ENCODE assay signal across 14 cellular contexts in the genomic region with DNA sequence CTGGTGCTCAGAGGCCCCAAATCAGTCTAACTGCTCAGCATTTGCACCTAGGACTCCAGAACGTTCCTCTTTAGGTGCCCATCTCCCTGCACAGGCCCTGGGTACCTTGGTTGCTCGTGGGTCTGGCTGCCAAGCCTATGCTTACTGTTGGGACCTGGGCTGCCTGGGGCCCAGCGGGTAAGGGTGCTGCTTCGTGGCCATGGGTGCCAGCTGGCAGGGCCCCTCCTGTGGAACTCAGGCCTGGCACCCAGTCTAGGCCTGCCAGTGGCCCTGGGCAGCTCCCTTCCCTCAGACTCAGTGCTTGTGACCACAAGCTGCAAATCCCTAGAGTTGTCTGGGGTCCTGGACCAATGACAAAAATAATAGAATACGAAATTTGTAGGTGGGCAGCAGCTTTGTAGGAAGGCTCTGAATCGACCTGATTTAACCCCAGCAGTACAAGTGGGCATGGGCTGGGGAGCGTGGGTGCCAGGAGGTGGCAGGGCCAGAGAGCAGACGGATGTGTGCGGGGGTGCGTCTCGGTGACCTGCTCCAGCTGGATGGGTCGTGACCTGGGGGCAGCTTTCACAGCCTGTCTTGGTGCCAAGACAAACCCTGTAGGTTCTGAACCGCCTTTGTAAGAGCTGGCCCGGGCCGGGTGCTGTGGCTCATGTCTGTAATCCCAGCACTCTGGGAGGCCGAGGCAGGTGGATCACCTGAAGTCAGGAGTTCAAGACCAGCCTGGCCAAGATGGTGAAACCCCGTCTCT.
"Had no signal": no experiment of that assay in that cellular context is flagged by ENCODE, and none has a peak within 500 bp of the region (broad histone marks: within the 10 kb centered on the region; RNA-seq: fewer than 3 reads in every experiment).

No MANE protein-coding gene starts in this region.

- H3K27ac Mint-ChIP-seq: WTC11 had no signal

- ATAC-seq: activated T-helper 17 cell treated with anti-CD3 and anti-CD28 coated beads, Interleukin-2, amount 50 U/mL, for 72 hours; lower lobe of right lung; WTC11 had no signal

- H3K4me1 ChIP-seq: tibial nerve, vagina had no signal

- H3K4me3 Mint-ChIP-seq: activated naive CD4-positive, alpha-beta T cell treated with anti-CD3 and anti-CD28 coated beads for 36 hours; activated T-helper 17 cell treated with anti-CD3 and anti-CD28 coated beads, Interleukin-2, amount 50 U/mL, for 72 hours; WTC11 had no signal

- H3K9me3 ChIP-seq: esophagus muscularis mucosa, lower lobe of right lung, ovary, tibial nerve, vagina had no signal

- H3K9me3 Mint-ChIP-seq: activated naive CD4-positive, alpha-beta T cell treated with anti-CD3 and anti-CD28 coated beads for 36 hours; activated T-helper 17 cell treated with anti-CD3 and anti-CD28 coated beads, Interleukin-2, amount 50 U/mL, for 72 hours; WTC11 had no signal

- H3K27ac ChIP-seq: cardiac muscle cell, esophagus muscularis mucosa, lower lobe of right lung, ovary, tibial nerve, vagina had no signal

- H3K4me1 Mint-ChIP-seq: WTC11 had no signal

- H3K27me3 Mint-ChIP-seq: activated T-helper 17 cell treated with anti-CD3 and anti-CD28 coated beads, Interleukin-2, amount 50 U/mL, for 72 hours had no signal

- DNase-seq: activated CD4-positive, alpha-beta T cell treated with anti-CD3 and anti-CD28 coated beads, Interleukin-2, amount 50 U/mL, for 1 hour; activated naive CD4-positive, alpha-beta T cell treated with anti-CD3 and anti-CD28 coated beads for 36 hours; hippocampal formation; kidney glomerular epithelial cell; lower lobe of right lung; ovary; stimulated activated CD4-positive, alpha-beta T cell treated with anti-CD3 and anti-CD28 coated beads, Interleukin-12 subunit alpha, Interleukin-12 subunit beta, amount 100 ng/mL, for 4 hours; stimulated activated CD4-positive, alpha-beta T cell treated with anti-CD3 and anti-CD28 coated beads, Interleukin-2, amount 100 ng/mL, for 24 hours had no signal

- H3K4me3 ChIP-seq: cardiac muscle cell, esophagus muscularis mucosa, lower lobe of right lung, ovary, tibial nerve, vagina had no signal

- H3K27me3 ChIP-seq: cardiac muscle cell, esophagus muscularis mucosa, ovary, tibial nerve, vagina had no signal

- H3K36me3 ChIP-seq: cardiac muscle cell, ovary had no signal

- H3K36me3 Mint-ChIP-seq: WTC11 had no signal
